In the genomic region with DNA sequence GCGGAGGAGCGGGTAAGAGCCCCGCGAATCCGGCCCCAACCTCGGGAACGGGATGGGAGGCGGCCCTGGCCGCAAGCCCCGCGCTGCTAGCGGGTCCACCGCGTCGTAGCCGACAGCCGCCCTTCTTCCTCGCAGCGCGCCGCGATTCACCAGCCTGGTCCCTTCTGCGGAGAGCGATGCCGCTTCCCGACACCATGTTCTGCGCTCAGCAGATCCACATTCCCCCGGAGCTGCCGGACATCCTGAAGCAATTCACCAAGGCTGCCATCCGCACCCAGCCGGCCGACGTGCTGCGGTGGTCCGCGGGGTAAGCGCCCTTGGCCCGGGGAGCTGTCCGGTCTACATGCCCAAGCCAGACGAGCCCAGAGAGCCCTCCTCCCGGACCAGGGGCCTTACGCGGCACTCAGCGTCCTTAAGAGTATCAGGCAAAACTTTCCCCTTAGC, we compare ENCODE assay signal across 8 cellular contexts. TPM values are rescaled to one million over a fixed set of nuclear protein-coding genes. Genes with fewer than 3 reads are reported as not detected.
DNase-seq lines count a peak whose midpoint lies in the region; ATAC-seq and TF ChIP-seq lines count a peak whose summit lies in the region.

No MANE protein-coding gene starts in this region.

- H3K4ac ChIP-seq in trophoblast cell (ENCODE audit: low read depth, low read length) = no peak overlapping the region

- peak overlapping the region; percentile 83 for H3K4me3 Mint-ChIP-seq in activated T-cell treated with anti-CD3 and anti-CD28 coated beads, Interleukin-2, amount 50 U/mL, for 4 hours

- no peak overlapping the region for H2AK5ac ChIP-seq in trophoblast cell (ENCODE audit: low read length)

- H3K27me3 Mint-ChIP-seq in activated T-cell treated with anti-CD3 and anti-CD28 coated beads, Interleukin-2, amount 50 U/mL, for 4 hours (ENCODE audit: low read depth) = no peaks in the 10 kb centered on the region

- ATAC-seq in activated T-cell treated with anti-CD3 and anti-CD28 coated beads, Interleukin-2, amount 50 U/mL, for 4 hours = peak; percentile 62 to 63
- ATAC-seq in HG02884 (IDR thresholded peaks at IDR 0.05; ENCODE audit: unreplicated experiment) = peak; percentile 42

- H3K27me3 ChIP-seq in trophoblast cell (ENCODE audit: insufficient read depth, low read length) = no peaks in the 10 kb centered on the region

- H3K9me3 Mint-ChIP-seq in activated T-cell treated with anti-CD3 and anti-CD28 coated beads, Interleukin-2, amount 50 U/mL, for 4 hours = no peaks in the 10 kb centered on the region

- no peak overlapping the region for H3K23ac ChIP-seq in trophoblast cell (ENCODE audit: low read length)

- H3K9me3 ChIP-seq in SK-N-MC (ENCODE audit: low read depth, low read length) (no peaks in the 10 kb centered on the region), trophoblast cell (ENCODE audit: insufficient read depth, low read depth, low read length) (no peaks in the 10 kb centered on the region)

- H3K4me2 ChIP-seq in trophoblast cell (ENCODE audit: low read length) = peak overlapping the region; percentile 84

- no peak overlapping the region for H2BK120ac ChIP-seq in trophoblast cell (ENCODE audit: insufficient read depth, low read length, poor library complexity)

- H3K4me1 Mint-ChIP-seq in activated T-cell treated with anti-CD3 and anti-CD28 coated beads, Interleukin-2, amount 50 U/mL, for 4 hours (ENCODE audit: low read depth) = peaks cover 40% of the 10 kb centered on the region

- H2AFZ ChIP-seq in trophoblast cell (ENCODE audit: insufficient read depth, low read length, poor library complexity) = peak overlapping the region; percentile 49

- H3K4me1 ChIP-seq in trophoblast cell (ENCODE audit: control insufficient read depth in 1 of 2, insufficient read depth in 2 of 2, low read length in 2 of 2) = peaks cover 0 to 5% of the 10 kb centered on the region in 2 experiments

- no peak for TF ChIP-seq CTCF in fibroblast of villous mesenchyme (IDR thresholded peaks at IDR 0.05; ENCODE audit: insufficient read depth, low read depth, low read length)

- H3K79me2 ChIP-seq in trophoblast cell (ENCODE audit: control insufficient read depth, insufficient read depth, low read length, poor library complexity) = no peaks in the 10 kb centered on the region

- peaks cover 9% of the 10 kb centered on the region; the same call in 1 of the 2 replicates for H3K36me3 ChIP-seq in SK-N-MC (ENCODE audit: insufficient read depth, low read length)
- peaks cover 0 to 2% of the 10 kb centered on the region in 2 experiments for H3K36me3 ChIP-seq in trophoblast cell (ENCODE audit: control insufficient read depth in 1 of 2, insufficient read depth in 2 of 2, low read length in 2 of 2)

- WGBS in trophoblast cell (ENCODE audit: extremely low coverage, insufficient coverage, insufficient read length) = no CpG with 5 or more reads among the region's 44 CpGs

- H3K9ac ChIP-seq in SK-N-MC (ENCODE audit: insufficient read length) = peak overlapping the region; percentile 12
- no peak overlapping the region for H3K9ac ChIP-seq in trophoblast cell (ENCODE audit: low read length)

- no peaks in the 10 kb centered on the region for H3K36me3 Mint-ChIP-seq in activated T-cell treated with anti-CD3 and anti-CD28 coated beads, Interleukin-2, amount 50 U/mL, for 4 hours (ENCODE audit: insufficient read depth)

- no peak overlapping the region for H4K91ac ChIP-seq in trophoblast cell (ENCODE audit: low read depth, low read length)

- H2BK12ac ChIP-seq in trophoblast cell (ENCODE audit: low read length) = no peak overlapping the region

- peaks cover 2% of the 10 kb centered on the region for H3K79me1 ChIP-seq in trophoblast cell (ENCODE audit: low read length)

- DNase-seq in activated T-cell treated with anti-CD3 and anti-CD28 coated beads, Interleukin-2, amount 50 U/mL, for 4 hours = no peak
- no peak for DNase-seq in activated T-cell treated with anti-CD3 and anti-CD28 coated beads, Interleukin-2, amount 50 U/mL, for 48 hours
- DNase-seq in SK-N-MC (ENCODE audit: low read depth, low spot score) (no peak), fibroblast of villous mesenchyme (ENCODE audit: low read depth) (no peak), trophoblast cell (no peak), SW 1271 (lab: John Stamatoyannopoulos, UW) (no peak), NCI-H1436 treated with DMSO at 0.1 percent for 48 hours (lab: John Stamatoyannopoulos, UW) (no peak)

- H4K8ac ChIP-seq in trophoblast cell (ENCODE audit: low read depth, low read length) = no peak overlapping the region

- no peak overlapping the region for H3K14ac ChIP-seq in trophoblast cell (ENCODE audit: low read length)

- H3K4me3 ChIP-seq in SK-N-MC = peak overlapping the region; percentile 89
- H3K4me3 ChIP-seq in fibroblast of villous mesenchyme (ENCODE audit: low read depth, low read length) = peak overlapping the region; percentile 72
- peak overlapping the region; percentile 69 for H3K4me3 ChIP-seq in trophoblast cell (ENCODE audit: low read depth, low read length)

- no peak overlapping the region for H3K18ac ChIP-seq in trophoblast cell (ENCODE audit: low read length)

- no peak overlapping the region for H4K12ac ChIP-seq in trophoblast cell (ENCODE audit: low read depth, low read length)

- no peak overlapping the region for H2BK5ac ChIP-seq in trophoblast cell (ENCODE audit: low read depth, low read length, poor library complexity)

- H3K27ac ChIP-seq in SK-N-MC = no peak overlapping the region
- H3K27ac ChIP-seq in trophoblast cell (ENCODE audit: low read depth, low read length) = no peak overlapping the region

RNA-seq across cellular contexts. Expression of a gene that starts 0.3 kb away (rescaled TPM):
- under 1 TPM in 1 of 3 donors, not detected in 2; 0.18 TPM for total RNA-seq in activated T-cell treated with anti-CD3 and anti-CD28 coated beads, Interleukin-2, amount 50 U/mL, for 4 hours
- 0.32 and 0.43 TPM in 2 replicates for total RNA-seq in fibroblast of villous mesenchyme
- 0.17 and 0.19 TPM in 2 replicates for polyA plus RNA-seq in trophoblast cell (2013)
